In the genomic region with DNA sequence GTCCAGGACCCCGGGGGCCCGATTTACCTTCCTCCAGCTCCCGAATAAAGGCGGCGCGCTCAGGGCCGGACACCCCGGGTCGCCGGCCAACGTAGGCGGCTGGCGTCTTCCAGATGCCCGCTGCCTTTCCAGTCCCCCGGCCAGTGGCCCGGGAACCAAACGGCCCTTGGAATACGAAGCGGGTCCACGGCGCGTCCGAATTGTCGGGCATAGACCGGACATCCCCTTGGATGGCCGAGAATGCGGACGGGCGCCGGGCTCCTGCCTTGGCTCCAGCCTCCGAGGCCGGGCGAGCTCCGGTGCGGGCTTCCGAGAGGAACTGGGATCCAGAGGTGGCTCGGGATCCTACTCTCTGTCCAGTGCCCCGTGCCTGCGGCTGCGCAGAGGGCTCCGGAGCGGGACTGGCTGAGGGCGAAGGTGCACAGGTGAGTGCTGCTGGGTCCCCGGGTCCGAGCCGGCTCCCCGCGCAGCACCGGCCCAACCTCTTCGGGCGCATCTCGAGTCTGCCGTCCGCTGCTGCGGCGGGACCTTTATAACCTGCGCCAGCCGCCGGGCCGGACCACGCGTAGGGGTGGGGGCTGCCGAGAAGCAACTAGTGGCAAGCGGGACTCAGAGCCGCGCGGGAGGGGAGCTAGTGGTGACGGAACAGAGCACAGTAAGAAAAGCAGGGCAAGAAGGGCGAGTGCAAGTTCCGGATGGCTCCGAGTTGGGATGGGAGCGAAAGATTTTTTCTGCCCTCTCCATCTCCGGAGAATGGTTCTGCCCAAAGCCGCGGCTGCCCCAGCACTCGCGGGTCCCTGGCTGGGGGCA, we compare ENCODE assay signal across 8 cellular contexts. TPM values are rescaled to one million over a fixed set of nuclear protein-coding genes. Genes with fewer than 3 reads are reported as not detected.
DNase-seq lines count a peak whose midpoint lies in the region; ATAC-seq, FAIRE-seq and TF ChIP-seq lines count a peak whose summit lies in the region.

A gene with protein sequence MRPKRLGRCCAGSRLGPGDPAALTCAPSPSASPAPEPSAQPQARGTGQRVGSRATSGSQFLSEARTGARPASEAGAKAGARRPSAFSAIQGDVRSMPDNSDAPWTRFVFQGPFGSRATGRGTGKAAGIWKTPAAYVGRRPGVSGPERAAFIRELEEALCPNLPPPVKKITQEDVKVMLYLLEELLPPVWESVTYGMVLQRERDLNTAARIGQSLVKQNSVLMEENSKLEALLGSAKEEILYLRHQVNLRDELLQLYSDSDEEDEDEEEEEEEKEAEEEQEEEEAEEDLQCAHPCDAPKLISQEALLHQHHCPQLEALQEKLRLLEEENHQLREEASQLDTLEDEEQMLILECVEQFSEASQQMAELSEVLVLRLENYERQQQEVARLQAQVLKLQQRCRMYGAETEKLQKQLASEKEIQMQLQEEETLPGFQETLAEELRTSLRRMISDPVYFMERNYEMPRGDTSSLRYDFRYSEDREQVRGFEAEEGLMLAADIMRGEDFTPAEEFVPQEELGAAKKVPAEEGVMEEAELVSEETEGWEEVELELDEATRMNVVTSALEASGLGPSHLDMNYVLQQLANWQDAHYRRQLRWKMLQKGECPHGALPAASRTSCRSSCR (minus strand): TSS at position 505 of the 810 bp plus-strand sequence. CDS start 9 bp downstream, at position 496.

- no peak for TF ChIP-seq EP300 in stomach (IDR thresholded peaks at IDR 0.05)

- DNase-seq in Daoy (ENCODE audit: low read depth), result peak; percentile 45
- peak; percentile 65 for DNase-seq in NCI-H748 (lab: John Stamatoyannopoulos, UW; ENCODE audit: unreplicated experiment)
- DNase-seq in mammary epithelial cell, result peak; percentile 67
- DNase-seq in kidney, result peak; percentile 81
- peak; percentile 27 for DNase-seq in stomach
- no peak for DNase-seq in medulla oblongata (ENCODE audit: extremely low spot score)
- DNase-seq in effector memory CD8-positive, alpha-beta T cell, result no peak
- no peak for DNase-seq in DMS153 treated with DMSO at 0.1 percent for 48 hours (lab: John Stamatoyannopoulos, UW; ENCODE audit: unreplicated experiment)

- H3K27ac ChIP-seq in mammary epithelial cell (ENCODE audit: insufficient read depth, low read depth, low read length) (no peak within 1 kb of the TSS), kidney (ENCODE audit: low read depth in 2 of 2, low read length in 2 of 2) (no peak within 1 kb of the TSS), stomach (no peak within 1 kb of the TSS)

- peak within 1 kb of the TSS; percentile 94 for H2AFZ ChIP-seq in mammary epithelial cell (ENCODE audit: low read depth, low read length)

- in situ Hi-C loops in mammary epithelial cell (cut with MboI; ENCODE audit: low sequenced_read_pairs in 2 of 2), result loop anchor here in 1 of 2 donors (25.0 kb wide), 1 partner anchor 378 kb away; a partner anchor contains a TSS

- no peaks in the 10 kb centered on the region for H3K36me3 Mint-ChIP-seq in effector memory CD8-positive, alpha-beta T cell (ENCODE audit: insufficient read depth)

- no peak for ATAC-seq in effector memory CD8-positive, alpha-beta T cell (replicated peaks)

- TF ChIP-seq CTCF in mammary epithelial cell (conservative IDR thresholded peaks at IDR 0.05 in 1 of 2, IDR thresholded peaks at IDR 0.05 in 1 of 2; ENCODE audit: extremely low read depth in 1 of 2, insufficient read depth in 1 of 2, low read depth in 1 of 2, low read length in 2 of 2), result no peak
- no peak for TF ChIP-seq CTCF in kidney (IDR thresholded peaks at IDR 0.05; ENCODE audit: borderline replicate concordance, extremely low read depth, insufficient read depth)
- TF ChIP-seq CTCF in stomach (IDR thresholded peaks at IDR 0.05), result no peak

- no peaks in the 10 kb centered on the region for H4K20me1 ChIP-seq in mammary epithelial cell (ENCODE audit: insufficient read depth, low read length)

- intact Hi-C loops in mammary epithelial cell (cut with micrococcal nuclease) (no loop called here), kidney (cut with DNase I) (no loop called here), stomach (cut with DNase I; ENCODE audit: low total_unique reads) (no loop called here)

- peaks cover 3 to 5% of the 10 kb centered on the region in 2 donors for H3K4me1 Mint-ChIP-seq in effector memory CD8-positive, alpha-beta T cell (ENCODE audit: low read depth in 2 of 2)

- H3K27me3 Mint-ChIP-seq in effector memory CD8-positive, alpha-beta T cell, result peaks cover 60 to 74% of the 10 kb centered on the region in 2 donors

- H3K9ac ChIP-seq in mammary epithelial cell (ENCODE audit: insufficient read depth, low read length) (no peak within 1 kb of the TSS), kidney (ENCODE audit: low read length in 2 of 2) (no peak within 1 kb of the TSS)

- no peak for TF ChIP-seq POLR2A in stomach (IDR thresholded peaks at IDR 0.05)

- H3K36me3 ChIP-seq in mammary epithelial cell (ENCODE audit: insufficient read depth, low read length) (no peaks in the 10 kb centered on the region), kidney (ENCODE audit: control insufficient read depth in 1 of 2, insufficient read depth in 2 of 2, low read length in 2 of 2) (no peaks in the 10 kb centered on the region), stomach (no peaks in the 10 kb centered on the region)

- H3K79me2 ChIP-seq in mammary epithelial cell (ENCODE audit: insufficient read depth, low read length), result no peaks in the 10 kb centered on the region

- H3K4me1 ChIP-seq in mammary epithelial cell (ENCODE audit: insufficient read depth, low read length), result peaks cover 28% of the 10 kb centered on the region
- peaks cover 0 to 8% of the 10 kb centered on the region in 2 donors for H3K4me1 ChIP-seq in kidney (ENCODE audit: control insufficient read depth in 1 of 2, insufficient read depth in 1 of 2, low read depth in 1 of 2, low read length in 2 of 2)
- peaks cover 15 to 28% (median 22%) of the 10 kb centered on the region in 4 donors for H3K4me1 ChIP-seq in stomach

- H3K4me3 Mint-ChIP-seq in effector memory CD8-positive, alpha-beta T cell, result no peak within 1 kb of the TSS

- dilution Hi-C loops in mammary epithelial cell (cut with HindIII; ENCODE audit: low sequenced_read_pairs), result no loop called here

- H3K27me3 ChIP-seq in mammary epithelial cell (ENCODE audit: insufficient read depth, low read length), result no peaks in the 10 kb centered on the region
- H3K27me3 ChIP-seq in stomach, result peaks cover 17 to 80% (median 54%) of the 10 kb centered on the region in 3 donors

- BruUV-seq in mammary epithelial cell (replicated peaks; lab: Mats Ljungman, UMichigan), result TSS peak; percentile 74

- H3K9me3 ChIP-seq in mammary epithelial cell (replicated peaks; ENCODE audit: insufficient read depth, low read length), result no peaks in the 10 kb centered on the region
- H3K9me3 ChIP-seq in kidney (ENCODE audit: control insufficient read depth in 1 of 2, low read length in 2 of 2), result no peaks in the 10 kb centered on the region
- no peaks in the 10 kb centered on the region for H3K9me3 ChIP-seq in stomach

- WGBS in mammary epithelial cell (ENCODE audit: low coverage, missing lambda C conversion rate), result 1% methylated on average over 16 of the region's 77 CpGs
- WGBS in stomach, 5 donors, result 0 to 3% (median 1%) methylated on average over 13 to 77 of the region's 77 CpGs

- H3K27ac Mint-ChIP-seq in effector memory CD8-positive, alpha-beta T cell, result no peak within 1 kb of the TSS

- CTCF ChIA-PET in mammary epithelial cell (lab: Charles Lee; ENCODE audit: low non-redundant PET), result no interaction called here

- peak within 1 kb of the TSS; percentile 98 for H3K4me2 ChIP-seq in mammary epithelial cell (ENCODE audit: insufficient read depth, low read depth, low read length)

- H3K4me3 ChIP-seq in mammary epithelial cell (replicated peaks in 1 of 3; ENCODE audit: insufficient read depth in 1 of 3, low read depth in 2 of 3, low read length in 3 of 3) (peak within 1 kb of the TSS; percentile 31 to 70 (median 59)), kidney (ENCODE audit: low read length in 2 of 2) (peak within 1 kb of the TSS; percentile 34 to 58), stomach (peak within 1 kb of the TSS; percentile 28 to 58 (median 42))

- no peaks in the 10 kb centered on the region for H3K9me3 Mint-ChIP-seq in effector memory CD8-positive, alpha-beta T cell

- FAIRE-seq in kidney (lab: Jason Lieb, UNC), result no peak

RNA-seq across cellular contexts. Expression of the gene that starts here (rescaled TPM):
- total RNA-seq in Daoy (2014; rRNA removed; shearing (Covaris generic)), result 0.11 TPM in 1 of 2 replicates, not detected in the other
- total RNA-seq in mammary epithelial cell (1 to 10 TPM; 2.2 to 3.7 TPM), kidney (1.3 TPM), stomach (under 1 TPM in 1 of 5 donors, not detected in 4; 0.55 TPM)
- polyA plus RNA-seq in mammary epithelial cell (0.70 TPM), kidney (ENCODE audit: insufficient read depth, low read depth, low replicate concordance) (0.99 TPM), stomach (under 1 TPM; 0.31 to 0.85 (median 0.44) TPM)
- polyA minus RNA-seq in mammary epithelial cell, result 0.72 TPM

Comparison
In these comparisons a context has a peak if more than half of its experiments do, and no peak if none do; other contexts are left out.
1. Peak in DNase-seq in Daoy; RNA of the gene not detected or under 1 TPM.
2. Peak in DNase-seq and H3K4me3 ChIP-seq in stomach; RNA of the gene not detected or under 1 TPM.
3. DNase-seq: peak in NCI-H748 (single experiment), mammary epithelial cell (single experiment) and kidney (single experiment); none in medulla oblongata (single experiment), effector memory CD8-positive, alpha-beta T cell (0 of 3) and DMS153 treated with DMSO at 0.1 percent for 48 hours (single experiment).
4. Peak in every context shown above with its lines, with median percentiles within 50 percentile points of each other: H3K4me3 ChIP-seq.